ENCODE assay signal across 21 cellular contexts in genomic region chr7:114107522-114107921, GRCh38.
DNase-seq lines count a peak whose midpoint lies in the region; ATAC-seq, FAIRE-seq and TF ChIP-seq lines count a peak whose summit lies in the region.
"Had no signal": no experiment of that assay in that cellular context is flagged by ENCODE, and none has a peak within 500 bp of the region (broad histone marks: within the 10 kb centered on the region; RNA-seq: fewer than 3 reads in every experiment).

No MANE protein-coding gene starts in this region.

- TF ChIP-seq CTCF in astrocyte (IDR thresholded peaks at IDR 0.05; ENCODE audit: insufficient read depth, low read depth, low read length) = no peak
- TF ChIP-seq CTCF in heart right ventricle (IDR thresholded peaks at IDR 0.05) = no peak

- no peaks in the 10 kb centered on the region for H3K9me3 Mint-ChIP-seq in astrocyte (ENCODE audit: unreplicated experiment)
- no peaks in the 10 kb centered on the region for H3K9me3 Mint-ChIP-seq in activated T-helper 17 cell treated with anti-CD3 and anti-CD28 coated beads, Interleukin-2, amount 50 U/mL, for 72 hours

- H3K27ac ChIP-seq in astrocyte (ENCODE audit: low read depth, low read length) = no peak overlapping the region
- no peak overlapping the region for H3K27ac ChIP-seq in heart right ventricle
- H3K27ac ChIP-seq: HL-60, Peyer's patch had no signal

- FAIRE-seq in astrocyte (lab: Jason Lieb, UNC) = no peak
- FAIRE-seq: GM12891 had no signal

- no peak overlapping the region for H3K27ac Mint-ChIP-seq in astrocyte (ENCODE audit: unreplicated experiment)
- no peak overlapping the region for H3K27ac Mint-ChIP-seq in activated T-helper 17 cell treated with anti-CD3 and anti-CD28 coated beads, Interleukin-2, amount 50 U/mL, for 72 hours
- H3K27ac Mint-ChIP-seq: HFFc6 had no signal

- H3K4me1 Mint-ChIP-seq in astrocyte (ENCODE audit: low read depth, unreplicated experiment) = peaks cover 3% of the 10 kb centered on the region
- no peaks in the 10 kb centered on the region for H3K4me1 Mint-ChIP-seq in activated T-helper 17 cell treated with anti-CD3 and anti-CD28 coated beads, Interleukin-2, amount 50 U/mL, for 72 hours

- 66 to 70% methylated on average over 2 of the region's 2 CpGs for WGBS in heart right ventricle, 2 donors

- no peaks in the 10 kb centered on the region for H3K36me3 Mint-ChIP-seq in astrocyte (ENCODE audit: low read depth, unreplicated experiment)
- H3K36me3 Mint-ChIP-seq in activated T-helper 17 cell treated with anti-CD3 and anti-CD28 coated beads, Interleukin-2, amount 50 U/mL, for 72 hours (ENCODE audit: low read depth) = no peaks in the 10 kb centered on the region

- H3K4me3 ChIP-seq in astrocyte (ENCODE audit: insufficient read depth, low read depth, low read length) (no peak overlapping the region), heart right ventricle (no peak overlapping the region)
- H3K4me3 ChIP-seq: Peyer's patch had no signal

- H3K4me3 Mint-ChIP-seq in astrocyte (ENCODE audit: unreplicated experiment) = no peak overlapping the region
- no peak overlapping the region for H3K4me3 Mint-ChIP-seq in activated T-helper 17 cell treated with anti-CD3 and anti-CD28 coated beads, Interleukin-2, amount 50 U/mL, for 72 hours
- H3K4me3 Mint-ChIP-seq: HFFc6 had no signal

- no peaks in the 10 kb centered on the region for H4K20me1 ChIP-seq in astrocyte (ENCODE audit: insufficient read depth, low read length)

- no peak for ATAC-seq in heart right ventricle
- no peak for ATAC-seq in activated T-helper 17 cell treated with anti-CD3 and anti-CD28 coated beads, Interleukin-2, amount 50 U/mL, for 72 hours (replicated peaks)

- no peak overlapping the region for H3K9ac ChIP-seq in astrocyte (ENCODE audit: low read length)

- H3K27me3 Mint-ChIP-seq in astrocyte (ENCODE audit: low read depth, unreplicated experiment) = no peaks in the 10 kb centered on the region
- peaks cover 10% of the 10 kb centered on the region for H3K27me3 Mint-ChIP-seq in activated T-helper 17 cell treated with anti-CD3 and anti-CD28 coated beads, Interleukin-2, amount 50 U/mL, for 72 hours

- H2AFZ ChIP-seq in astrocyte (ENCODE audit: low read depth, low read length) = no peak overlapping the region

- H3K4me2 ChIP-seq in astrocyte (ENCODE audit: low read length) = no peak overlapping the region

- H3K9me3 ChIP-seq in astrocyte (ENCODE audit: insufficient read depth, low read depth, low read length) (no peaks in the 10 kb centered on the region), heart right ventricle (no peaks in the 10 kb centered on the region)
- H3K9me3 ChIP-seq: BE2C, Peyer's patch had no signal

- intact Hi-C loops in heart right ventricle (cut with DNase I) = loop anchor here in 1 of 10 donors (10.0 kb wide), 1 partner anchor 63 kb away; no protein-coding TSS in a partner anchor

- H3K79me2 ChIP-seq in astrocyte (ENCODE audit: insufficient read depth, low read length) = no peaks in the 10 kb centered on the region

- H3K27me3 ChIP-seq in astrocyte (ENCODE audit: insufficient read depth, low read length) = no peaks in the 10 kb centered on the region
- H3K27me3 ChIP-seq in heart right ventricle = peaks cover 0 to 12% (median 0%) of the 10 kb centered on the region in 7 donors
- H3K27me3 ChIP-seq: BE2C, Peyer's patch had no signal

- H3K4me1 ChIP-seq in astrocyte (ENCODE audit: insufficient read depth, low read length) (no peaks in the 10 kb centered on the region), heart right ventricle (peaks cover 0 to 3% (median 0%) of the 10 kb centered on the region in 9 donors)
- H3K4me1 ChIP-seq: BE2C, Peyer's patch had no signal

- no peaks in the 10 kb centered on the region for H3K36me3 ChIP-seq in astrocyte (ENCODE audit: insufficient read depth, low read length)
- H3K36me3 ChIP-seq in heart right ventricle = no peaks in the 10 kb centered on the region
- H3K36me3 ChIP-seq: BE2C, Peyer's patch had no signal

- DNase-seq in AG20443 (ENCODE audit: low spot score) (peak; percentile 7), astrocyte (ENCODE audit: low read depth) (peak; percentile 16), fibroblast of the conjunctiva (ENCODE audit: low read depth) (peak; percentile 77), heart right ventricle (no peak), epidermal melanocyte (ENCODE audit: insufficient read length, low spot score) (no peak), NCI-H446 treated with DMSO at 0.1 percent for 48 hours (lab: John Stamatoyannopoulos, UW) (no peak)
- DNase-seq: ACHN, BE2C, H7, HFFc6, KG1, NCI-H1092, NCI-H1436, NCI-H1930, NCI-H345, NCI-H524 treated with DMSO at 0.1 percent for 48 hours, NCI-H82, Peyer's patch had no signal

Comparison
In these comparisons a context has a peak if more than half of its experiments do, and no peak if none do; other contexts are left out.
1. DNase-seq: peak in AG20443 (single experiment), astrocyte (single experiment) and fibroblast of the conjunctiva (single experiment); none in heart right ventricle (0 of 2), epidermal melanocyte (single experiment) and NCI-H446 treated with DMSO at 0.1 percent for 48 hours (single experiment).